Comparison of ENCODE assay signal across 9 cellular contexts in genomic region chr4:76704133-76704881, GRCh38.
DNase-seq lines count a peak whose midpoint lies in the region; ATAC-seq and TF ChIP-seq lines count a peak whose summit lies in the region.
"Had no signal": no experiment of that assay in that cellular context is flagged by ENCODE, and none has a peak within 500 bp of the region (broad histone marks: within the 10 kb centered on the region; RNA-seq: fewer than 3 reads in every experiment).

No MANE protein-coding gene starts in this region.

- H3K27ac Mint-ChIP-seq in Calu3 (ENCODE audit: unreplicated experiment), result peak overlapping the region; percentile 95

- peaks cover 81% of the 10 kb centered on the region for H3K4me1 Mint-ChIP-seq in Calu3 (ENCODE audit: low read depth, unreplicated experiment)

- no peaks in the 10 kb centered on the region for H3K27me3 Mint-ChIP-seq in Calu3 (ENCODE audit: unreplicated experiment)

- ATAC-seq in GM21367 (IDR thresholded peaks at IDR 0.05; ENCODE audit: unreplicated experiment) (no peak), HG03457 (IDR thresholded peaks at IDR 0.05; ENCODE audit: unreplicated experiment) (no peak)

- no peak overlapping the region for H2AFZ ChIP-seq in fibroblast of lung (ENCODE audit: low read length)

- H3K27ac ChIP-seq in Peyer's patch (peak overlapping the region in 3 of 4 donors; percentile 66 to 85 (median 82)), fibroblast of lung (ENCODE audit: insufficient read depth, low read length) (peak overlapping the region; percentile 32)

- peaks cover 4% of the 10 kb centered on the region for H3K79me2 ChIP-seq in fibroblast of lung (ENCODE audit: control insufficient read depth, insufficient read depth, low read length)

- no peaks in the 10 kb centered on the region for H3K9me3 Mint-ChIP-seq in Calu3 (ENCODE audit: low read depth, unreplicated experiment)

- peak overlapping the region; percentile 2 for H3K4me2 ChIP-seq in fibroblast of lung (ENCODE audit: extremely low read depth, insufficient read depth, low read length)

- DNase-seq in Calu3 (peak; percentile 58), Peyer's patch (peak in 2 of 3 donors; percentile 68 to 82), fibroblast of lung (ENCODE audit: low read depth in 2 of 2) (peak; percentile 75 to 86), NCI-H2171 treated with DMSO at 0.1 percent for 48 hours (lab: John Stamatoyannopoulos, UW) (no peak), NCI-H146 treated with DMSO at 0.1 percent for 48 hours (lab: John Stamatoyannopoulos, UW; ENCODE audit: unreplicated experiment) (no peak)
- DNase-seq: OCI-M1 had no signal

- intact Hi-C loops in Calu3 (cut with micrococcal nuclease; ENCODE audit: unreplicated experiment), result no loop called here

- H4K20me1 ChIP-seq in fibroblast of lung (ENCODE audit: control insufficient read depth, extremely low read depth, insufficient read depth, low read length), result no peaks in the 10 kb centered on the region

- H3K4me1 ChIP-seq in Peyer's patch, result peaks cover 0 to 54% (median 0%) of the 10 kb centered on the region in 4 donors
- H3K4me1 ChIP-seq in fibroblast of lung (ENCODE audit: control insufficient read depth, extremely low read depth, insufficient read depth, low read length), result peaks cover 25% of the 10 kb centered on the region
- H3K4me1 ChIP-seq in mucosa of stomach (ENCODE audit: control insufficient read depth, insufficient read depth, low read length), result peaks cover 92% of the 10 kb centered on the region

- TSS peak; percentile 83 for BruUV-seq in Calu3 (replicated peaks; lab: Mats Ljungman, UMichigan)

- TF ChIP-seq CTCF in Calu3 (IDR thresholded peaks at IDR 0.05; ENCODE audit: unreplicated experiment) (no peak), Peyer's patch (IDR thresholded peaks at IDR 0.05) (peak in 2 of 6 experiments; percentile 10 to 11), fibroblast of lung (conservative IDR thresholded peaks at IDR 0.05 in 1 of 2, IDR thresholded peaks at IDR 0.05 in 1 of 2; ENCODE audit: low read depth in 1 of 2, low read length in 2 of 2) (no peak)

- H3K36me3 Mint-ChIP-seq in Calu3 (ENCODE audit: insufficient read depth, unreplicated experiment), result peaks cover 46% of the 10 kb centered on the region

- H3K36me3 ChIP-seq in Peyer's patch (no peaks in the 10 kb centered on the region), fibroblast of lung (ENCODE audit: control insufficient read depth, insufficient read depth, low read length) (no peaks in the 10 kb centered on the region), mucosa of stomach (ENCODE audit: control insufficient read depth, insufficient read depth, low read length) (no peaks in the 10 kb centered on the region)

- H3K4me3 ChIP-seq in Peyer's patch, result no peak overlapping the region
- H3K4me3 ChIP-seq in fibroblast of lung (replicated peaks in 1 of 4; ENCODE audit: control extremely low read depth in 1 of 4, insufficient read depth in 1 of 4, low read depth in 3 of 4, low read length in 4 of 4), result no peak overlapping the region
- no peak overlapping the region for H3K4me3 ChIP-seq in mucosa of stomach (ENCODE audit: low read length)

- TF ChIP-seq POLR2A in Peyer's patch (IDR thresholded peaks at IDR 0.05), result peak in 1 of 2 donors; percentile 29

- H3K9ac ChIP-seq in fibroblast of lung (ENCODE audit: insufficient read depth, low read length) (no peak overlapping the region), mucosa of stomach (ENCODE audit: low read length) (peak overlapping the region; percentile 60)

- H3K27me3 ChIP-seq in Peyer's patch (no peaks in the 10 kb centered on the region), fibroblast of lung (ENCODE audit: control insufficient read depth, insufficient read depth, low read length) (no peaks in the 10 kb centered on the region), mucosa of stomach (ENCODE audit: control insufficient read depth, insufficient read depth, low read length) (no peaks in the 10 kb centered on the region)

- CTCF ChIA-PET in Calu3 (lab: Charles Lee), result interaction anchor here (0.6 to 2.5 kb wide), 6 partner anchors 11 to 175 kb away, joined by 3 to 8 read pairs (median 4); no protein-coding TSS in a partner anchor

- peak overlapping the region; percentile 55 for H3K4me3 Mint-ChIP-seq in Calu3 (ENCODE audit: low read depth, unreplicated experiment)

- no peaks in the 10 kb centered on the region for H3K9me3 ChIP-seq in Peyer's patch
- no peaks in the 10 kb centered on the region for H3K9me3 ChIP-seq in fibroblast of lung (ENCODE audit: control insufficient read depth, insufficient read depth, low read depth, low read length)
- no peaks in the 10 kb centered on the region for H3K9me3 ChIP-seq in mucosa of stomach (ENCODE audit: control insufficient read depth, low read length)

Comparison
In these comparisons a context has a peak if more than half of its experiments do, and no peak if none do; other contexts are left out.
1. DNase-seq: peak in Calu3 (single experiment), Peyer's patch (2 of 3) and fibroblast of lung (2 of 2); none in NCI-H2171 treated with DMSO at 0.1 percent for 48 hours (single experiment) and NCI-H146 treated with DMSO at 0.1 percent for 48 hours (single experiment).